ENCODE assay signal across 11 cellular contexts in genomic region chr3:178097576-178097975, GRCh38.
DNase-seq lines count a peak whose midpoint lies in the region; ATAC-seq and TF ChIP-seq lines count a peak whose summit lies in the region.
"Had no signal": no experiment of that assay in that cellular context is flagged by ENCODE, and none has a peak within 500 bp of the region (broad histone marks: within the 10 kb centered on the region; RNA-seq: fewer than 3 reads in every experiment).

No MANE protein-coding gene starts in this region.

- H3K27me3 Mint-ChIP-seq in activated T-helper 1 cell treated with anti-CD3 and anti-CD28 coated beads, Interleukin-12 subunit alpha, Interleukin-12 subunit beta, Interleukin-2, Interleukin-4 antibody, amounts not matched to agents 30 ng/mL and 10 ng/mL and 1 ng/mL, durations not matched to agents 14 hours and 24 hours and 36 hours (ENCODE audit: insufficient read depth), result peaks cover 2% of the 10 kb centered on the region

- H2AFZ ChIP-seq in parathyroid adenoma, result peak overlapping the region; percentile 68

- peak; percentile 11 for DNase-seq in ELR (ENCODE audit: low read depth)
- DNase-seq in SK-N-MC (ENCODE audit: low read depth, low spot score), result peak; percentile 92
- peak; percentile 96 for DNase-seq in fibroblast of the aortic adventitia (ENCODE audit: low read depth)
- DNase-seq in DMS79 treated with DMSO at 0.1 percent for 48 hours (lab: John Stamatoyannopoulos, UW), result no peak
- no peak for DNase-seq in activated T-helper 1 cell treated with anti-CD3 and anti-CD28 coated beads, Interleukin-12 subunit alpha, Interleukin-12 subunit beta, Interleukin-2, Interleukin-4 antibody, amounts not matched to agents 30 ng/mL and 10 ng/mL and 1 ng/mL, durations not matched to agents 14 hours and 24 hours and 36 hours (ENCODE audit: low spot score)
- DNase-seq in coronary artery (ENCODE audit: low spot score), result no peak
- DNase-seq: DMS153, NCI-H526 treated with DMSO at 0.1 percent for 48 hours had no signal

- no peaks in the 10 kb centered on the region for H3K27me3 ChIP-seq in parathyroid adenoma (ENCODE audit: control insufficient read depth, insufficient read depth, low read length)

- no peak for ATAC-seq in GM18520 (IDR thresholded peaks at IDR 0.05; ENCODE audit: unreplicated experiment)

- no peak overlapping the region for H3K4me3 Mint-ChIP-seq in activated T-helper 1 cell treated with anti-CD3 and anti-CD28 coated beads, Interleukin-12 subunit alpha, Interleukin-12 subunit beta, Interleukin-2, Interleukin-4 antibody, amounts not matched to agents 30 ng/mL and 10 ng/mL and 1 ng/mL, durations not matched to agents 14 hours and 24 hours and 36 hours
- H3K4me3 Mint-ChIP-seq: memory B cell had no signal

- H3K36me3 ChIP-seq in SK-N-MC (ENCODE audit: insufficient read depth, low read length) (no peaks in the 10 kb centered on the region), parathyroid adenoma (ENCODE audit: control insufficient read depth, insufficient read depth, low read length) (no peaks in the 10 kb centered on the region)

- H3K27ac ChIP-seq in SK-N-MC (no peak overlapping the region), parathyroid adenoma (peak overlapping the region; percentile 11), coronary artery (peak overlapping the region in 1 of 2 donors; percentile 1)

- H3K4me1 ChIP-seq in parathyroid adenoma, result peaks cover 6% of the 10 kb centered on the region

- H3K9ac ChIP-seq in SK-N-MC (ENCODE audit: insufficient read length) (no peak overlapping the region), parathyroid adenoma (no peak overlapping the region)

- TF ChIP-seq CTCF in fibroblast of the aortic adventitia (IDR thresholded peaks at IDR 0.05; ENCODE audit: insufficient read depth, low read length) (no peak), parathyroid adenoma (IDR thresholded peaks at IDR 0.05) (no peak), coronary artery (IDR thresholded peaks at IDR 0.05) (no peak)

- no peak overlapping the region for H3K27ac Mint-ChIP-seq in activated T-helper 1 cell treated with anti-CD3 and anti-CD28 coated beads, Interleukin-12 subunit alpha, Interleukin-12 subunit beta, Interleukin-2, Interleukin-4 antibody, amounts not matched to agents 30 ng/mL and 10 ng/mL and 1 ng/mL, durations not matched to agents 14 hours and 24 hours and 36 hours
- H3K27ac Mint-ChIP-seq: memory B cell had no signal

- H3K79me2 ChIP-seq in parathyroid adenoma, result no peaks in the 10 kb centered on the region

- H3K36me3 Mint-ChIP-seq in activated T-helper 1 cell treated with anti-CD3 and anti-CD28 coated beads, Interleukin-12 subunit alpha, Interleukin-12 subunit beta, Interleukin-2, Interleukin-4 antibody, amounts not matched to agents 30 ng/mL and 10 ng/mL and 1 ng/mL, durations not matched to agents 14 hours and 24 hours and 36 hours (ENCODE audit: low read depth), result no peaks in the 10 kb centered on the region
- H3K36me3 Mint-ChIP-seq: memory B cell had no signal

- H3K9me3 ChIP-seq in SK-N-MC (ENCODE audit: low read depth, low read length), result no peaks in the 10 kb centered on the region
- H3K9me3 ChIP-seq in parathyroid adenoma (ENCODE audit: control insufficient read depth, low read length), result no peaks in the 10 kb centered on the region

- H3K4me2 ChIP-seq in parathyroid adenoma (ENCODE audit: low read length), result no peak overlapping the region

- peaks cover 7% of the 10 kb centered on the region for H3K9me3 Mint-ChIP-seq in activated T-helper 1 cell treated with anti-CD3 and anti-CD28 coated beads, Interleukin-12 subunit alpha, Interleukin-12 subunit beta, Interleukin-2, Interleukin-4 antibody, amounts not matched to agents 30 ng/mL and 10 ng/mL and 1 ng/mL, durations not matched to agents 14 hours and 24 hours and 36 hours

- H3K4me3 ChIP-seq in SK-N-MC (no peak overlapping the region), fibroblast of the aortic adventitia (ENCODE audit: low read depth, low read length) (no peak overlapping the region), parathyroid adenoma (ENCODE audit: low read depth, low read length) (no peak overlapping the region), coronary artery (no peak overlapping the region)

- H3K4me1 Mint-ChIP-seq in activated T-helper 1 cell treated with anti-CD3 and anti-CD28 coated beads, Interleukin-12 subunit alpha, Interleukin-12 subunit beta, Interleukin-2, Interleukin-4 antibody, amounts not matched to agents 30 ng/mL and 10 ng/mL and 1 ng/mL, durations not matched to agents 14 hours and 24 hours and 36 hours (ENCODE audit: low read depth), result no peaks in the 10 kb centered on the region
- H3K4me1 Mint-ChIP-seq: memory B cell had no signal

- intact Hi-C loops in activated T-helper 1 cell treated with anti-CD3 and anti-CD28 coated beads, Interleukin-12 subunit alpha, Interleukin-12 subunit beta, Interleukin-2, Interleukin-4 antibody, amounts not matched to agents 30 ng/mL and 10 ng/mL and 1 ng/mL, durations not matched to agents 14 hours and 24 hours and 36 hours (cut with micrococcal nuclease), result no loop called here

Comparison
In these comparisons a context has a peak if more than half of its experiments do, and no peak if none do; other contexts are left out.
1. DNase-seq: peak in ELR (single experiment), SK-N-MC (single experiment) and fibroblast of the aortic adventitia (single experiment); none in DMS79 treated with DMSO at 0.1 percent for 48 hours (single experiment), activated T-helper 1 cell treated with anti-CD3 and anti-CD28 coated beads, Interleukin-12 subunit alpha, Interleukin-12 subunit beta, Interleukin-2, Interleukin-4 antibody, amounts not matched to agents 30 ng/mL and 10 ng/mL and 1 ng/mL, durations not matched to agents 14 hours and 24 hours and 36 hours (single experiment) and coronary artery (single experiment).